Comparison of ENCODE assay signal across 32 cellular contexts in genomic region chr12:68470664-68471328, GRCh38.
"Had no signal": no experiment of that assay in that cellular context is flagged by ENCODE, and none has a peak within 500 bp of the region (broad histone marks: within the 10 kb centered on the region; RNA-seq: fewer than 3 reads in every experiment).

No MANE protein-coding gene starts in this region.

- H3K27ac Mint-ChIP-seq: activated B cell treated with CpG ODN at 0.5 μM for 24 hours; activated CD4-positive, alpha-beta memory T cell treated with anti-CD3 and anti-CD28 coated beads for 36 hours; activated CD4-positive, alpha-beta T cell treated with anti-CD3 and anti-CD28 coated beads, Interleukin-2, amount 10 ng/mL, durations not matched to agents 24 days and 14 days; activated CD8-positive, alpha-beta T cell treated with anti-CD3 and anti-CD28 coated beads for 36 hours; activated naive CD4-positive, alpha-beta T cell treated with anti-CD3 and anti-CD28 coated beads, Interleukin-2, amount 10 ng/mL, durations not matched to agents 7 days and 5 days; activated naive CD4-positive, alpha-beta T cell treated with anti-CD3 and anti-CD28 coated beads, Interleukin-2, amount 50 U/mL, for 72 hours; activated naive CD8-positive, alpha-beta T cell treated with anti-CD3 and anti-CD28 coated beads for 36 hours; activated T-cell treated with anti-CD3 and anti-CD28 coated beads, Interleukin-2, amount 50 U/mL, for 72 hours; activated T-helper 1 cell treated with anti-CD3 and anti-CD28 coated beads, Interleukin-12 subunit alpha, Interleukin-12 subunit beta, Interleukin-2, Interleukin-4 antibody, amounts not matched to agents 30 ng/mL and 10 ng/mL and 1 ng/mL, durations not matched to agents 14 hours and 24 hours and 36 hours; activated T-helper 17 cell treated with anti-CD3 and anti-CD28 coated beads, Interleukin-2, amount 50 U/mL, for 72 hours; brain; T-helper 1 cell treated with Interleukin-12 subunit alpha and Interleukin-12 subunit beta and Interleukin-4 antibody, amounts not matched to agents 30 μg/mL and 1 μg/mL, for 36 hours; T-helper 2 cell treated with Interferon-gamma antibody and Interleukin-4, amounts not matched to agents 5 μg/mL and 100 μg/mL, for 36 hours had no signal

- H3K9me3 ChIP-seq: adrenal gland, ascending aorta had no signal

- H3K4me1 ChIP-seq: adrenal gland, ascending aorta had no signal

- H3K27me3 ChIP-seq: adrenal gland, ascending aorta, cardiac muscle cell had no signal

- H3K36me3 ChIP-seq: adrenal gland, ascending aorta, cardiac muscle cell had no signal

- H3K36me3 Mint-ChIP-seq: activated CD4-positive, alpha-beta memory T cell treated with anti-CD3 and anti-CD28 coated beads for 36 hours; activated naive CD8-positive, alpha-beta T cell treated with anti-CD3 and anti-CD28 coated beads for 36 hours; brain had no signal

- H3K4me3 Mint-ChIP-seq: activated B cell treated with CpG ODN at 0.5 μM for 24 hours; activated CD4-positive, alpha-beta memory T cell treated with anti-CD3 and anti-CD28 coated beads for 36 hours; activated CD4-positive, alpha-beta T cell treated with anti-CD3 and anti-CD28 coated beads, Interleukin-2, amount 10 ng/mL, durations not matched to agents 24 days and 14 days; activated CD8-positive, alpha-beta T cell treated with anti-CD3 and anti-CD28 coated beads for 36 hours; activated naive CD4-positive, alpha-beta T cell treated with anti-CD3 and anti-CD28 coated beads, Interleukin-2, amount 10 ng/mL, durations not matched to agents 7 days and 5 days; activated naive CD8-positive, alpha-beta T cell treated with anti-CD3 and anti-CD28 coated beads for 36 hours; activated T-cell treated with anti-CD3 and anti-CD28 coated beads, Interleukin-2, amount 50 U/mL, for 4 hours; activated T-cell treated with anti-CD3 and anti-CD28 coated beads, Interleukin-2, amount 50 U/mL, for 72 hours; activated T-helper 1 cell treated with anti-CD3 and anti-CD28 coated beads, Interleukin-12 subunit alpha, Interleukin-12 subunit beta, Interleukin-2, Interleukin-4 antibody, amounts not matched to agents 30 ng/mL and 10 ng/mL and 1 ng/mL, durations not matched to agents 14 hours and 24 hours and 36 hours; activated T-helper 17 cell treated with anti-CD3 and anti-CD28 coated beads, Interleukin-2, amount 50 U/mL, for 72 hours; brain; T-helper 1 cell treated with Interleukin-12 subunit alpha and Interleukin-12 subunit beta and Interleukin-4 antibody, amounts not matched to agents 30 μg/mL and 1 μg/mL, for 36 hours; T-helper 2 cell treated with Interferon-gamma antibody and Interleukin-4, amounts not matched to agents 5 μg/mL and 100 μg/mL, for 36 hours had no signal

- H3K9me3 Mint-ChIP-seq: activated B cell treated with CpG ODN at 0.5 μM for 24 hours; activated CD4-positive, alpha-beta memory T cell treated with anti-CD3 and anti-CD28 coated beads for 36 hours; activated CD8-positive, alpha-beta T cell treated with anti-CD3 and anti-CD28 coated beads for 36 hours; activated naive CD4-positive, alpha-beta T cell treated with anti-CD3 and anti-CD28 coated beads, Interleukin-2, amount 10 ng/mL, durations not matched to agents 7 days and 5 days; activated naive CD8-positive, alpha-beta T cell treated with anti-CD3 and anti-CD28 coated beads for 36 hours; activated T-cell treated with anti-CD3 and anti-CD28 coated beads, Interleukin-2, amount 50 U/mL, for 4 hours; activated T-cell treated with anti-CD3 and anti-CD28 coated beads, Interleukin-2, amount 50 U/mL, for 72 hours; activated T-helper 17 cell treated with anti-CD3 and anti-CD28 coated beads, Interleukin-2, amount 50 U/mL, for 72 hours; T-helper 2 cell treated with Interferon-gamma antibody and Interleukin-4, amounts not matched to agents 5 μg/mL and 100 μg/mL, for 36 hours had no signal

- H3K4me3 ChIP-seq: adrenal gland, ascending aorta, cardiac muscle cell had no signal

- H3K4me1 Mint-ChIP-seq: activated naive CD8-positive, alpha-beta T cell treated with anti-CD3 and anti-CD28 coated beads for 36 hours; activated T-helper 17 cell treated with anti-CD3 and anti-CD28 coated beads, Interleukin-2, amount 50 U/mL, for 72 hours had no signal

- H3K27me3 Mint-ChIP-seq: activated B cell treated with CpG ODN at 0.5 μM for 24 hours; activated CD4-positive, alpha-beta memory T cell treated with anti-CD3 and anti-CD28 coated beads for 36 hours; activated CD4-positive, alpha-beta T cell treated with anti-CD3 and anti-CD28 coated beads, Interleukin-2, amount 10 ng/mL, durations not matched to agents 24 days and 14 days; activated CD8-positive, alpha-beta T cell treated with anti-CD3 and anti-CD28 coated beads for 36 hours; activated naive CD8-positive, alpha-beta T cell treated with anti-CD3 and anti-CD28 coated beads for 36 hours; activated T-helper 17 cell treated with anti-CD3 and anti-CD28 coated beads, Interleukin-2, amount 50 U/mL, for 72 hours had no signal

- ATAC-seq: activated CD8-positive, alpha-beta T cell treated with anti-CD3 and anti-CD28 coated beads for 36 hours; activated naive CD4-positive, alpha-beta T cell treated with anti-CD3 and anti-CD28 coated beads, Interleukin-2, amount 50 U/mL, for 72 hours; activated T-cell treated with anti-CD3 and anti-CD28 coated beads, Interleukin-2, amount 50 U/mL, for 4 hours; activated T-cell treated with anti-CD3 and anti-CD28 coated beads, Interleukin-2, amount 50 U/mL, for 72 hours; activated T-helper 17 cell treated with anti-CD3 and anti-CD28 coated beads, Interleukin-2, amount 50 U/mL, for 72 hours had no signal

- DNase-seq: activated B cell treated with CpG ODN at 0.5 μM for 24 hours; activated CD4-positive, alpha-beta memory T cell treated with anti-CD3 and anti-CD28 coated beads for 36 hours; activated CD4-positive, alpha-beta T cell treated with anti-CD3 and anti-CD28 coated beads for 4 hours; activated CD4-positive, alpha-beta T cell treated with anti-CD3 and anti-CD28 coated beads, Interleukin-2, amount 10 ng/mL, durations not matched to agents 24 days and 14 days; activated CD4-positive, alpha-beta T cell treated with anti-CD3 and anti-CD28 coated beads, Interleukin-2, amount 50 U/mL, for 1 hour; activated CD4-positive, alpha-beta T cell treated with anti-CD3 and anti-CD28 coated beads, Interleukin-2, amount 50 U/mL, for 4 hours; activated CD4-positive, CD25-positive, alpha-beta regulatory T cell treated with anti-CD3 and anti-CD28 coated beads, Interleukin-2, amount 50 U/mL, for 72 hours; activated CD8-positive, alpha-beta memory T cell treated with anti-CD3 and anti-CD28 coated beads, Interleukin-2, amount 50 U/mL, for 4 hours; activated CD8-positive, alpha-beta T cell treated with anti-CD3 and anti-CD28 coated beads for 36 hours; activated effector memory CD4-positive, alpha-beta T cell treated with anti-CD3 and anti-CD28 coated beads, Interleukin-2, amount 50 U/mL, for 16 hours; activated gamma-delta T cell treated with Interleukin-2 at 50 U/mL for 16 hours; activated naive CD4-positive, alpha-beta T cell; activated naive CD4-positive, alpha-beta T cell treated with anti-CD3 and anti-CD28 coated beads, Interleukin-2, amount 10 ng/mL, durations not matched to agents 7 days and 5 days; activated naive CD8-positive, alpha-beta T cell treated with anti-CD3 and anti-CD28 coated beads for 36 hours; activated T-cell treated with anti-CD3 and anti-CD28 coated beads for 4 hours; activated T-cell treated with anti-CD3 and anti-CD28 coated beads, Interleukin-2, amount 50 U/mL, for 1 hour; activated T-cell treated with anti-CD3 and anti-CD28 coated beads, Interleukin-2, amount 50 U/mL, for 4 hours; activated T-cell treated with anti-CD3 and anti-CD28 coated beads, Interleukin-2, amount 50 U/mL, for 72 hours; adrenal gland; caudate nucleus; T-helper 1 cell; T-helper 2 cell; T-helper 9 cell had no signal

- H3K27ac ChIP-seq: adrenal gland, ascending aorta, cardiac muscle cell, VCaP had no signal
